32 cellular contexts compared by ENCODE assay signal in the genomic region with DNA sequence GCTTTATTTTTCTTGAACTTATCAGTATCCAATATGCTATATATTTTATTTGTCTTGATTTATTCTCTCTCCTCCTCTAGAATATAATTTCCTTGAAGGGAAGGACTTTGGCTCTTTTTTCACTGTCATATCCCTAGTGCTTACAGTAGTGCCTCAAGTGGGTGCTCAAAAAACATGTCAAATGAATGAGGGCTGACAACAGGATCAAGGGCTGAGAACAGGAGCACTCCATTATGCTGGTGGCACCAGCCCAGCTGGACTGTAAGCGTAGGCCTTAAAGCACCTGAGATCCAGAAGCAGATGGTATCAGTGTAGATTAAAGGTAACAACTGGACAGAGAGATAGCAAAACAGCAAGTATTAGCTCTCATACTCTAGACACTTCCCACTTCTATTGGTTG. TPM values are rescaled to one million over a fixed set of nuclear protein-coding genes. Genes with fewer than 3 reads are reported as not detected.
A peak's percentile ranks its signal among the peaks of the same experiment; 100 is the strongest.
DNase-seq lines count a peak whose midpoint lies in the region; ATAC-seq and TF ChIP-seq lines count a peak whose summit lies in the region.
"Had no signal": no experiment of that assay in that cellular context is flagged by ENCODE, and none has a peak within 500 bp of the region (broad histone marks: within the 10 kb centered on the region; RNA-seq: fewer than 3 reads in every experiment).

No MANE protein-coding gene starts in this region.

- peak; percentile 29 for DNase-seq in DMS53 (lab: John Stamatoyannopoulos, UW)
- DNase-seq in DMS53 treated with DMSO at 0.1 percent for 48 hours (lab: John Stamatoyannopoulos, UW; ENCODE audit: unreplicated experiment), result no peak
- DNase-seq in Right ventricle myocardium superior, result no peak
- no peak for DNase-seq in right atrium auricular region (ENCODE audit: low spot score)
- DNase-seq in left lung, result no peak
- no peak for DNase-seq in dorsolateral prefrontal cortex
- DNase-seq in RWPE1 (ENCODE audit: low spot score), result no peak
- no peak for DNase-seq in iPS-NIHi11 (ENCODE audit: low spot score)
- DNase-seq: activated CD4-positive, alpha-beta T cell treated with anti-CD3 and anti-CD28 coated beads for 1 hour; activated CD8-positive, alpha-beta memory T cell treated with anti-CD3 and anti-CD28 coated beads, Interleukin-2, amount 50 U/mL, for 48 hours; activated CD8-positive, alpha-beta T cell treated with anti-CD3 and anti-CD28 coated beads for 36 hours; caudate nucleus; cortex of kidney; DMS153; glutamatergic neuron; KG1; MG63; midbrain; naive B cell; NCI-H1417 treated with DMSO at 0.1 percent for 48 hours; NCI-H2171; PC-9; right lobe of liver; SHP77 treated with DMSO at 0.1 percent for 48 hours; stimulated activated CD4-positive, alpha-beta T cell treated with anti-CD3 and anti-CD28 coated beads, Interleukin-2, amount 100 ng/mL, for 48 hours had no signal

- POLR2A ChIA-PET in RWPE1 (lab: Yijun Ruan, JAX; ENCODE audit: low non-redundant PET), result no interaction called here

- H3K9me3 ChIP-seq in right atrium auricular region (no peaks in the 10 kb centered on the region), left lung (no peaks in the 10 kb centered on the region)
- H3K9me3 ChIP-seq: BLaER1 treated with 17β-estradiol and CSF1 and Interleukin-3, amounts not matched to agents 10 nM and 100 nM; HAP-1; MG63; neutrophil; right lobe of liver; tibial nerve had no signal

- H3K4me1 ChIP-seq in right atrium auricular region (no peaks in the 10 kb centered on the region), left lung (no peaks in the 10 kb centered on the region)
- H3K4me1 ChIP-seq: right lobe of liver, tibial nerve had no signal

- no peak overlapping the region for H3K4me3 ChIP-seq in right atrium auricular region
- H3K4me3 ChIP-seq in left lung, result no peak overlapping the region
- H3K4me3 ChIP-seq in dorsolateral prefrontal cortex, result no peak overlapping the region
- H3K4me3 ChIP-seq: BLaER1 treated with 17β-estradiol and CSF1 and Interleukin-3, amounts not matched to agents 10 nM and 100 nM; HAP-1; MG63; PC-9; right lobe of liver; tibial nerve had no signal

- CTCF ChIA-PET in RWPE1 (lab: Yijun Ruan, JAX), result no interaction called here

- intact Hi-C loops in Right ventricle myocardium superior (cut with DNase I), result no loop called here
- intact Hi-C loops in left lung (cut with DNase I), result no loop called here
- intact Hi-C loops in dorsolateral prefrontal cortex (cut with DNase I), result no loop called here

- ATAC-seq in Right ventricle myocardium superior (ENCODE audit: poor library complexity) (peak; percentile 49), left lung (peak; percentile 77)
- ATAC-seq: activated CD8-positive, alpha-beta T cell treated with anti-CD3 and anti-CD28 coated beads for 36 hours; esophagus mucosa; right lobe of liver had no signal

- H3K27me3 ChIP-seq in right atrium auricular region, result no peaks in the 10 kb centered on the region
- no peaks in the 10 kb centered on the region for H3K27me3 ChIP-seq in left lung
- H3K27me3 ChIP-seq in dorsolateral prefrontal cortex, result no peaks in the 10 kb centered on the region
- H3K27me3 ChIP-seq: BLaER1 treated with 17β-estradiol and CSF1 and Interleukin-3, amounts not matched to agents 10 nM and 100 nM; MG63; neutrophil; right lobe of liver; tibial nerve had no signal

- TF ChIP-seq CTCF in right atrium auricular region (IDR thresholded peaks at IDR 0.05) (no peak), left lung (IDR thresholded peaks at IDR 0.05) (no peak), dorsolateral prefrontal cortex (IDR thresholded peaks at IDR 0.05 in 54 of 56, conservative IDR thresholded peaks at IDR 0.05 in 2 of 56; ENCODE audit: low read depth in 1 of 56, partially characterized antibody in 56 of 56) (no peak), RWPE1 (conservative IDR thresholded peaks at IDR 0.05; ENCODE audit: low read depth) (no peak)

- no peaks in the 10 kb centered on the region for H3K36me3 ChIP-seq in right atrium auricular region
- no peaks in the 10 kb centered on the region for H3K36me3 ChIP-seq in left lung
- H3K36me3 ChIP-seq: HAP-1, neutrophil, right lobe of liver had no signal

- H3K27ac ChIP-seq in right atrium auricular region, result no peak overlapping the region
- no peak overlapping the region for H3K27ac ChIP-seq in left lung
- H3K27ac ChIP-seq in dorsolateral prefrontal cortex, result no peak overlapping the region
- no peak overlapping the region for H3K27ac ChIP-seq in RWPE1
- H3K27ac ChIP-seq: 22Rv1; BLaER1 treated with 17β-estradiol and CSF1 and Interleukin-3, amounts not matched to agents 10 nM and 100 nM; HL-60; neutrophil; PC-9; right lobe of liver; tibial nerve had no signal

RNA-seq across cellular contexts. Expression of gene PMS1, which starts 46.3 kb away (rescaled TPM):
- 13.5 TPM for total RNA-seq in Right ventricle myocardium superior
- 1 to 10 TPM; 7.9 to 9.0 TPM for total RNA-seq in right atrium auricular region
- total RNA-seq in left lung, result 10 to 100 TPM; 25.4 to 28.4 TPM
- 10 to 100 TPM; 29.0 to 64.7 (median 45.8) TPM for total RNA-seq in dorsolateral prefrontal cortex

RNA-seq across cellular contexts. Expression of gene ORMDL1, which starts 46.4 kb away (rescaled TPM):
- total RNA-seq in Right ventricle myocardium superior (19.4 TPM), right atrium auricular region (10 to 100 TPM; 27.3 to 33.3 TPM), left lung (10 to 100 TPM; 55.3 to 56.8 TPM), dorsolateral prefrontal cortex (10 to 100 TPM; 31.6 to 78.1 (median 54.7) TPM)
